In genomic region chr1:155801149-155801548, GRCh38 we compare ENCODE assay signal across 1 cellular context.
TF ChIP-seq lines count a peak whose summit lies in the region.

No MANE protein-coding gene starts in this region.

TF ChIP-seq in endothelial cell of umbilical vein, 7 proteins besides CTCF, POLR2A, EP300 and RAD21:
- TF ChIP-seq MYC (IDR thresholded peaks at IDR 0.05; ENCODE audit: low read depth, low read length) (no peak), EZH2 (IDR thresholded peaks at IDR 0.05; ENCODE audit: borderline replicate concordance, low read depth, low read length, severe bottlenecking) (no peak), POLR2AphosphoS5 (IDR thresholded peaks at IDR 0.05; ENCODE audit: insufficient read depth, low read depth, low read length) (no peak), FOS (IDR thresholded peaks at IDR 0.05; ENCODE audit: borderline replicate concordance, insufficient read depth, low read length) (peak; percentile 34), GATA2 (IDR thresholded peaks at IDR 0.05; ENCODE audit: insufficient read depth, insufficient read length, low read depth, low read length) (no peak), JUN (IDR thresholded peaks at IDR 0.05; ENCODE audit: borderline replicate concordance, insufficient read depth, insufficient read length, low read depth) (peak; percentile 7), MAX (IDR thresholded peaks at IDR 0.05; ENCODE audit: insufficient read depth, insufficient read length) (no peak)
